Comparison of ENCODE assay signal across 1 cellular context in the genomic region with DNA sequence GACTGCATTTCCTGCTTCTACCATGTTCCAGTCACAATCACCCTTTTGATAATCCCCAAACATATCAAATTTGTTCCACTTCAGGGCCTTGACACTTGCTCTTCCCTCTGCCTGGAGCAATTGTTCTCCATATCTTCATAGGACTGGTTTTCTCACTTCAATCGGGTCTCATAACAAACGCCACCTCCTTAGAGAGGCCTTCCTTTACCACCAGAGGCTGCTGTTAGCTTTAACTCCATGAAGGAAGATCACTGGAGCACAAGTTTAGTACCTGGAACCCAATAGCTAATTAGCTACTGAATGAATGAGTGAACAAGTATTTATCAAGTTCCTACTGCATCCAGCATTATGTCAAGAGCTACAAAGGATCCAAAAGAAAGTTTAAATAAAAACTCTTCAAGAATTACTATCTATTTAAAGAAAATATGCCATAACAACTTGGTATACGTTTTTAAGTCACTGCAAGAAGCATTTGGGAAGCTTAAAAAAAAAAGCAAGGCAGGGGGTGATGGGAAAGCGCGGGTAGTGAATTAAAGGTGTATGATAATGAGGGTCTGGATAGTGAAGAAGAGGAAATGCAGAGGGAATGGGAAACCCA.
TF ChIP-seq lines count a peak whose summit lies in the region.

No MANE protein-coding gene starts in this region.

TF ChIP-seq in K562, 482 proteins besides CTCF, POLR2A, EP300 and RAD21 (continued from another document):
- TF ChIP-seq, protein P1, sequence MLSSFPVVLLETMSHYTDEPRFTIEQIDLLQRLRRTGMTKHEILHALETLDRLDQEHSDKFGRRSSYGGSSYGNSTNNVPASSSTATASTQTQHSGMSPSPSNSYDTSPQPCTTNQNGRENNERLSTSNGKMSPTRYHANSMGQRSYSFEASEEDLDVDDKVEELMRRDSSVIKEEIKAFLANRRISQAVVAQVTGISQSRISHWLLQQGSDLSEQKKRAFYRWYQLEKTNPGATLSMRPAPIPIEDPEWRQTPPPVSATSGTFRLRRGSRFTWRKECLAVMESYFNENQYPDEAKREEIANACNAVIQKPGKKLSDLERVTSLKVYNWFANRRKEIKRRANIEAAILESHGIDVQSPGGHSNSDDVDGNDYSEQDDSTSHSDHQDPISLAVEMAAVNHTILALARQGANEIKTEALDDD (IDR thresholded peaks at IDR 0.05) = 0 out of 2 replicates have a peak, but pooled peaks have one; percentile 19
- TF ChIP-seq ZBTB1 (CRISPR knock-in tag; IDR thresholded peaks at IDR 0.05; ENCODE audit: borderline replicate concordance, low read depth) (no peak), KLF16 (IDR thresholded peaks at IDR 0.05) (0 out of 2 replicates have a peak, but pooled peaks have one; percentile 7), SMC3 (conservative IDR thresholded peaks at IDR 0.05; ENCODE audit: insufficient read depth, low read depth, low read length) (0 out of 2 replicates have a peak, but pooled peaks have one; percentile 28), ZNF24 (IDR thresholded peaks at IDR 0.05) (peak; percentile 56; the same call in 1 of the 2 replicates)
